ENCODE assay signal across 16 cellular contexts in genomic region chr5:103480246-103480645, GRCh38.
DNase-seq lines count a peak whose midpoint lies in the region; ATAC-seq and TF ChIP-seq lines count a peak whose summit lies in the region.
"Had no signal": no experiment of that assay in that cellular context is flagged by ENCODE, and none has a peak within 500 bp of the region (broad histone marks: within the 10 kb centered on the region; RNA-seq: fewer than 3 reads in every experiment).

No MANE protein-coding gene starts in this region.

- intact Hi-C loops in colonic mucosa (cut with DNase I): no loop called here
- intact Hi-C loops in mucosa of descending colon (cut with DNase I, micrococcal nuclease): no loop called here
- intact Hi-C loops in transverse colon (cut with DNase I; ENCODE audit: low total_unique reads): no loop called here

- no peak for TF ChIP-seq POLR2A in transverse colon (IDR thresholded peaks at IDR 0.05)

- ATAC-seq in mucosa of descending colon (peak; percentile 92), HG02610 (IDR thresholded peaks at IDR 0.05; ENCODE audit: unreplicated experiment) (no peak), GM19328 (IDR thresholded peaks at IDR 0.05; ENCODE audit: unreplicated experiment) (no peak)
- ATAC-seq: CD8-positive, alpha-beta T cell; GM12878; HepG2 had no signal

- H3K4me1 ChIP-seq in colonic mucosa (no peaks in the 10 kb centered on the region), mucosa of descending colon (ENCODE audit: low read depth) (peaks cover 7% of the 10 kb centered on the region), transverse colon (peaks cover 0 to 20% (median 0%) of the 10 kb centered on the region in 4 donors)
- H3K4me1 ChIP-seq: BLaER1 treated with 17β-estradiol and CSF1 and Interleukin-3, amounts not matched to agents 10 nM and 100 nM; HAP-1 had no signal

- H3K27me3 ChIP-seq in colonic mucosa (no peaks in the 10 kb centered on the region), transverse colon (no peaks in the 10 kb centered on the region)
- H3K27me3 ChIP-seq: BLaER1 treated with 17β-estradiol and CSF1 and Interleukin-3, amounts not matched to agents 10 nM and 100 nM had no signal

- H3K4me3 ChIP-seq in colonic mucosa (no peak overlapping the region), mucosa of descending colon (no peak overlapping the region), transverse colon (no peak overlapping the region)
- H3K4me3 ChIP-seq: BLaER1 treated with 17β-estradiol and CSF1 and Interleukin-3, amounts not matched to agents 10 nM and 100 nM; GM12878; HAP-1 had no signal

- TF ChIP-seq CTCF in colonic mucosa (IDR thresholded peaks at IDR 0.05) (no peak), mucosa of descending colon (IDR thresholded peaks at IDR 0.05) (no peak), transverse colon (IDR thresholded peaks at IDR 0.05) (no peak)

- no peak for TF ChIP-seq EP300 in transverse colon (IDR thresholded peaks at IDR 0.05; ENCODE audit: low read depth)

- in situ Hi-C loops in transverse colon (cut with MboI; ENCODE audit: low pct_ligation_motif_present in 1 of 4, low pct_unique_long_range_greater_than_20kb in 1 of 4, low sequenced_read_pairs in 3 of 4): no loop called here

- H3K27ac ChIP-seq in colonic mucosa: peak overlapping the region; percentile 24
- peak overlapping the region; percentile 38 to 69 (median 56) for H3K27ac ChIP-seq in transverse colon
- H3K27ac ChIP-seq: BLaER1 treated with 17β-estradiol and CSF1 and Interleukin-3, amounts not matched to agents 10 nM and 100 nM had no signal

- H3K36me3 ChIP-seq in colonic mucosa: no peaks in the 10 kb centered on the region
- no peaks in the 10 kb centered on the region for H3K36me3 ChIP-seq in mucosa of descending colon (ENCODE audit: low read depth)
- no peaks in the 10 kb centered on the region for H3K36me3 ChIP-seq in transverse colon
- H3K36me3 ChIP-seq: BLaER1 treated with 17β-estradiol and CSF1 and Interleukin-3, amounts not matched to agents 10 nM and 100 nM; HAP-1 had no signal

- DNase-seq in LoVo (ENCODE audit: low spot score) (peak; percentile 16), colonic mucosa (peak; percentile 52), mucosa of descending colon (peak in 1 of 3 donors; percentile 64), transverse colon (peak; percentile 55), NCI-H146 (lab: John Stamatoyannopoulos, UW) (no peak)
- DNase-seq: CD8-positive, alpha-beta T cell; DMS 273 treated with DMSO at 0.1 percent for 48 hours; DMS53; DND-41; EL had no signal

- 55 to 80% methylated on average over 2 to 3 of the region's 3 CpGs for WGBS in transverse colon (ENCODE audit: low coverage in 1 of 2), 2 donors

- H3K9me3 ChIP-seq in colonic mucosa: no peaks in the 10 kb centered on the region
- H3K9me3 ChIP-seq in mucosa of descending colon: peaks cover 4% of the 10 kb centered on the region
- H3K9me3 ChIP-seq in transverse colon: no peaks in the 10 kb centered on the region
- H3K9me3 ChIP-seq: BLaER1 treated with 17β-estradiol and CSF1 and Interleukin-3, amounts not matched to agents 10 nM and 100 nM; HAP-1 had no signal

- H3K9ac ChIP-seq in colonic mucosa (ENCODE audit: low read depth in 2 of 2, low read length in 2 of 2): no peak overlapping the region
- H3K9ac ChIP-seq: BLaER1 treated with 17β-estradiol and CSF1 and Interleukin-3, amounts not matched to agents 10 nM and 100 nM had no signal
